16 cellular contexts compared by ENCODE assay signal in genomic region chrX:33138677-33139249, GRCh38.
DNase-seq lines count a peak whose midpoint lies in the region; TF ChIP-seq lines count a peak whose summit lies in the region.
"Had no signal": no experiment of that assay in that cellular context is flagged by ENCODE, and none has a peak within 500 bp of the region (broad histone marks: within the 10 kb centered on the region; RNA-seq: fewer than 3 reads in every experiment).

No MANE protein-coding gene starts in this region.

- H3K36me3 Mint-ChIP-seq in chondrocyte (ENCODE audit: low read depth) (no peaks in the 10 kb centered on the region), mesothelial cell of epicardium (peaks cover 4% of the 10 kb centered on the region)
- H3K36me3 Mint-ChIP-seq: T-cell had no signal

- in situ Hi-C loops in ACHN (cut with HindIII; ENCODE audit: low pct_ligation_motif_present, low pct_unique_long_range_greater_than_20kb, low sequenced_read_pairs), result no loop called here

- H3K4me1 Mint-ChIP-seq in chondrocyte (ENCODE audit: low read depth), result peaks cover 26% of the 10 kb centered on the region
- H3K4me1 Mint-ChIP-seq in mesothelial cell of epicardium, result peaks cover 25% of the 10 kb centered on the region
- H3K4me1 Mint-ChIP-seq: T-cell had no signal

- H3K4me3 Mint-ChIP-seq in chondrocyte (ENCODE audit: unreplicated experiment), result no peak overlapping the region
- no peak overlapping the region for H3K4me3 Mint-ChIP-seq in mesothelial cell of epicardium
- H3K4me3 Mint-ChIP-seq: T-cell had no signal

- TF ChIP-seq CTCF in chondrocyte (IDR thresholded peaks at IDR 0.05) (no peak), mesothelial cell of epicardium (IDR thresholded peaks at IDR 0.05; ENCODE audit: unreplicated experiment) (no peak)

- no peaks in the 10 kb centered on the region for H3K27me3 Mint-ChIP-seq in chondrocyte (ENCODE audit: low read depth)
- H3K27me3 Mint-ChIP-seq in mesothelial cell of epicardium (ENCODE audit: low read depth), result no peaks in the 10 kb centered on the region
- H3K27me3 Mint-ChIP-seq: T-cell had no signal

- H3K27ac Mint-ChIP-seq in chondrocyte (ENCODE audit: unreplicated experiment), result peak overlapping the region; percentile 1
- peak overlapping the region; percentile 88 for H3K27ac Mint-ChIP-seq in mesothelial cell of epicardium
- H3K27ac Mint-ChIP-seq: T-cell had no signal

- H3K9me3 Mint-ChIP-seq in chondrocyte (ENCODE audit: low read depth), result peaks cover 4% of the 10 kb centered on the region
- peaks cover 8% of the 10 kb centered on the region for H3K9me3 Mint-ChIP-seq in mesothelial cell of epicardium
- H3K9me3 Mint-ChIP-seq: T-cell had no signal

- DNase-seq in ACHN, result peak; percentile 11
- DNase-seq in M059J (ENCODE audit: low read depth), result peak; percentile 17
- no peak for DNase-seq in chondrocyte (ENCODE audit: low spot score)
- no peak for DNase-seq in mesothelial cell of epicardium (ENCODE audit: low spot score in 2 of 2, unreplicated experiment in 2 of 2)
- DNase-seq in activated CD4-positive, alpha-beta T cell treated with anti-CD3 and anti-CD28 coated beads, Interleukin-2, amount 50 U/mL, for 48 hours, result no peak
- DNase-seq in HK-2 (ENCODE audit: unreplicated experiment), result no peak
- DNase-seq in activated CD4-positive, CD25-positive, alpha-beta regulatory T cell treated with anti-CD3 and anti-CD28 coated beads, Interleukin-2, amount 50 U/mL, for 72 hours, result no peak
- no peak for DNase-seq in NCI-H69 (lab: John Stamatoyannopoulos, UW)
- DNase-seq: activated CD4-positive, alpha-beta T cell treated with anti-CD3 and anti-CD28 coated beads, Interleukin-2, amount 50 U/mL, for 4 hours; activated gamma-delta T cell; GF-D8; NCI-H1436 treated with DMSO at 0.1 percent for 48 hours; NCI-H524 treated with DMSO at 0.1 percent for 48 hours; SHP77; T-cell; uterus had no signal

Comparison
In these comparisons a context has a peak if more than half of its experiments do, and no peak if none do; other contexts are left out.
1. DNase-seq: peak in ACHN (single experiment) and M059J (single experiment); none in chondrocyte (single experiment), mesothelial cell of epicardium (0 of 2), activated CD4-positive, alpha-beta T cell treated with anti-CD3 and anti-CD28 coated beads, Interleukin-2, amount 50 U/mL, for 48 hours (0 of 2), HK-2 (single experiment), activated CD4-positive, CD25-positive, alpha-beta regulatory T cell treated with anti-CD3 and anti-CD28 coated beads, Interleukin-2, amount 50 U/mL, for 72 hours (single experiment) and NCI-H69 (single experiment).